In genomic region chr4:183532823-183533222, GRCh38 we compare ENCODE assay signal across 19 cellular contexts. TPM values are rescaled to one million over a fixed set of nuclear protein-coding genes. Genes with fewer than 3 reads are reported as not detected.
DNase-seq lines count a peak whose midpoint lies in the region; TF ChIP-seq lines count a peak whose summit lies in the region.
"Had no signal": no experiment of that assay in that cellular context is flagged by ENCODE, and none has a peak within 500 bp of the region (broad histone marks: within the 10 kb centered on the region; RNA-seq: fewer than 3 reads in every experiment).

No MANE protein-coding gene starts in this region.

- no peak overlapping the region for H3K4me3 Mint-ChIP-seq in osteocyte (ENCODE audit: unreplicated experiment)
- H3K4me3 Mint-ChIP-seq: activated T-helper 1 cell treated with anti-CD3 and anti-CD28 coated beads, Interleukin-12 subunit alpha, Interleukin-12 subunit beta, Interleukin-2, Interleukin-4 antibody, amounts not matched to agents 30 ng/mL and 10 ng/mL and 1 ng/mL, durations not matched to agents 14 hours and 24 hours and 36 hours; IgD-negative memory B cell; immature natural killer cell; T-cell had no signal

- H3K4me3 ChIP-seq in BJ (ENCODE audit: low read depth, low read length) (no peak overlapping the region), MG63 (no peak overlapping the region), choroid plexus epithelial cell (ENCODE audit: low read depth, low read length) (no peak overlapping the region), Karpas-422 (ENCODE audit: low read length) (no peak overlapping the region)
- H3K4me3 ChIP-seq: suprapubic skin had no signal

- H3K9ac ChIP-seq in Karpas-422 (ENCODE audit: low read length) = no peak overlapping the region

- no peaks in the 10 kb centered on the region for H3K4me1 ChIP-seq in Karpas-422 (ENCODE audit: low read length)
- H3K4me1 ChIP-seq: suprapubic skin had no signal

- H3K9me3 ChIP-seq in MG63 = no peaks in the 10 kb centered on the region
- H3K9me3 ChIP-seq in Karpas-422 (ENCODE audit: low read length) = no peaks in the 10 kb centered on the region
- H3K9me3 ChIP-seq: suprapubic skin had no signal

- peaks cover 10% of the 10 kb centered on the region for H3K27me3 Mint-ChIP-seq in osteocyte (ENCODE audit: unreplicated experiment)

- DNase-seq in BJ (ENCODE audit: low read depth) (peak; percentile 41), MG63 (peak; percentile 27), choroid plexus epithelial cell (ENCODE audit: low read depth) (peak; percentile 48), myocyte (ENCODE audit: low read depth) (peak; percentile 40), osteocyte (ENCODE audit: extremely low spot score, unreplicated experiment) (no peak), Karpas-422 (no peak), GF-D8 (lab: John Stamatoyannopoulos, UW) (no peak), nucleus accumbens (lab: John Stamatoyannopoulos, UW) (no peak)
- DNase-seq: glutamatergic neuron; immature natural killer cell; NCI-H1092; NCI-H2171; stimulated activated CD4-positive, alpha-beta T cell treated with anti-CD3 and anti-CD28 coated beads, Interleukin-2, amount 100 ng/mL, for 48 hours; T-cell; WERI-Rb-1 had no signal

- CTCF ChIA-PET in BJ (lab: Yijun Ruan, JAX) = interaction anchor here (1.0 kb wide), 1 partner anchor 46 kb away, joined by 6 read pairs; no protein-coding TSS in a partner anchor

- no peaks in the 10 kb centered on the region for H3K79me2 ChIP-seq in Karpas-422 (ENCODE audit: low read length)

- no peak overlapping the region for H3K27ac Mint-ChIP-seq in osteocyte (ENCODE audit: unreplicated experiment)
- H3K27ac Mint-ChIP-seq: activated T-helper 1 cell treated with anti-CD3 and anti-CD28 coated beads, Interleukin-12 subunit alpha, Interleukin-12 subunit beta, Interleukin-2, Interleukin-4 antibody, amounts not matched to agents 30 ng/mL and 10 ng/mL and 1 ng/mL, durations not matched to agents 14 hours and 24 hours and 36 hours; IgD-negative memory B cell; immature natural killer cell; T-cell had no signal

- H3K36me3 ChIP-seq in BJ (ENCODE audit: control insufficient read depth, insufficient read depth, low read length) (no peaks in the 10 kb centered on the region), MG63 (no peaks in the 10 kb centered on the region), Karpas-422 (ENCODE audit: insufficient read depth, low read length) (no peaks in the 10 kb centered on the region)
- H3K36me3 ChIP-seq: suprapubic skin, WERI-Rb-1 had no signal

- no peak overlapping the region for H2AFZ ChIP-seq in Karpas-422 (ENCODE audit: low read length)

- H3K27me3 ChIP-seq in BJ (ENCODE audit: control insufficient read depth, insufficient read depth, low read length) (peaks cover 3% of the 10 kb centered on the region), MG63 (no peaks in the 10 kb centered on the region), Karpas-422 (ENCODE audit: low read length) (no peaks in the 10 kb centered on the region)

- POLR2A ChIA-PET in BJ (lab: Charles Lee) = no interaction called here

- H4K20me1 ChIP-seq in Karpas-422 (ENCODE audit: insufficient read depth, low read depth, low read length) = no peaks in the 10 kb centered on the region

- no peaks in the 10 kb centered on the region for H3K9me2 ChIP-seq in Karpas-422 (replicated peaks; ENCODE audit: insufficient read depth, low read length)

- H3K4me2 ChIP-seq in Karpas-422 (ENCODE audit: low read depth, low read length, poor library complexity, severe bottlenecking) = no peak overlapping the region

- no peak for TF ChIP-seq CTCF in BJ (IDR thresholded peaks at IDR 0.05; ENCODE audit: insufficient read depth, low read depth, low read length)
- no peak for TF ChIP-seq CTCF in choroid plexus epithelial cell (conservative IDR thresholded peaks at IDR 0.05; ENCODE audit: low read depth, low read length)
- no peak for TF ChIP-seq CTCF in osteocyte (IDR thresholded peaks at IDR 0.05)

- H3K9me3 Mint-ChIP-seq in osteocyte (ENCODE audit: unreplicated experiment) = no peaks in the 10 kb centered on the region
- H3K9me3 Mint-ChIP-seq: activated T-helper 1 cell treated with anti-CD3 and anti-CD28 coated beads, Interleukin-12 subunit alpha, Interleukin-12 subunit beta, Interleukin-2, Interleukin-4 antibody, amounts not matched to agents 30 ng/mL and 10 ng/mL and 1 ng/mL, durations not matched to agents 14 hours and 24 hours and 36 hours; T-cell had no signal

- H3K27ac ChIP-seq in Karpas-422 (ENCODE audit: low read length) = no peak overlapping the region
- H3K27ac ChIP-seq: RWPE1, suprapubic skin, WERI-Rb-1 had no signal

- no peaks in the 10 kb centered on the region for H3K4me1 Mint-ChIP-seq in osteocyte (ENCODE audit: unreplicated experiment)
- H3K4me1 Mint-ChIP-seq: IgD-negative memory B cell, immature natural killer cell, T-cell had no signal

- H3K36me3 Mint-ChIP-seq in osteocyte (ENCODE audit: unreplicated experiment) = no peaks in the 10 kb centered on the region
- H3K36me3 Mint-ChIP-seq: immature natural killer cell, T-cell had no signal

RNA-seq across cellular contexts. Expression of gene ING2, which starts 28.0 kb away (rescaled TPM):
- 4.4 and 8.2 TPM in 2 replicates for polyA plus RNA-seq in BJ (2011; rRNA removed)
- 0.57 and 0.90 TPM in 2 replicates for polyA minus RNA-seq in BJ (2011; rRNA and poly(A)+ RNA removed)
- total RNA-seq in MG63 (2014; rRNA removed; shearing (Covaris generic); ENCODE audit: low replicate concordance) = 8.0 and 20.0 TPM in 2 replicates
- 15.3 and 15.5 TPM in 2 replicates for total RNA-seq in myocyte
- polyA plus RNA-seq in myocyte (2012) = 12.2 TPM
- 7.0 and 10.2 TPM in 2 replicates for total RNA-seq in osteocyte
- total RNA-seq in Karpas-422 (2014; rRNA removed; shearing (Covaris generic); ENCODE audit: low replicate concordance) = 5.4 and 7.5 TPM in 2 replicates

Comparison
In these comparisons a context has a peak if more than half of its experiments do, and no peak if none do; other contexts are left out.
1. DNase-seq: peak in BJ (single experiment), MG63 (single experiment), choroid plexus epithelial cell (single experiment) and myocyte (single experiment); none in osteocyte (single experiment), Karpas-422 (single experiment), GF-D8 (single experiment) and nucleus accumbens (0 of 56).